Comparison of ENCODE assay signal across 1 cellular context in the genomic region with DNA sequence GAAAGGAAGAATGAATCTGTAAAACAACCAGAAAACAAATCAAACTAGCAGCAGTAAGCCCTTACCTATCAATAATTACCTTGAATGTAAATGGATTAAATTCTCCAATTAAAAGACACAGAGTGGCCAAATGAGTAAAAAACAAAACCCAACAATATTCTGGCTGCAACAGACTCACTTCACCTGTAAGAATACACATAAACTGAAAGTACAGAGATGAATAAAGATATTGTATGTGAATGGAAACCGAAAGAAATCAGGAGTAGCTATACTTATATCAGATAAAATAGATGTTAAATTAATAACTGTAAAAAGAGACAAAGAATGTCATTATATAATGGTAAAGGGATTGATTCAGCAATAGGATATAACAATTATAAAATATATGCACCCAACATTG.
TF ChIP-seq lines count a peak whose summit lies in the region.

No MANE protein-coding gene starts in this region.

TF ChIP-seq in SK-N-SH treated with all-trans-retinoic acid at 6 μM for 48 hours, 23 proteins besides CTCF, POLR2A, EP300 and RAD21:
- TF ChIP-seq PATZ1 (CRISPR knock-in tag; IDR thresholded peaks at IDR 0.05; ENCODE audit: borderline replicate concordance) (no peak), CSDC2 (CRISPR knock-in tag; IDR thresholded peaks at IDR 0.05) (no peak), RARB (CRISPR knock-in tag; IDR thresholded peaks at IDR 0.05) (no peak), ZNF565 (CRISPR knock-in tag; conservative IDR thresholded peaks at IDR 0.05; ENCODE audit: low read depth) (no peak), ISL1 (CRISPR knock-in tag; IDR thresholded peaks at IDR 0.05) (no peak), OSR1 (CRISPR knock-in tag; IDR thresholded peaks at IDR 0.05) (no peak), ARNTL (CRISPR knock-in tag; IDR thresholded peaks at IDR 0.05; ENCODE audit: borderline replicate concordance, low read depth) (no peak), ZFP30 (CRISPR knock-in tag; IDR thresholded peaks at IDR 0.05) (no peak), SNAI2 (CRISPR knock-in tag; IDR thresholded peaks at IDR 0.05) (no peak)
- TF ChIP-seq, protein P1, sequence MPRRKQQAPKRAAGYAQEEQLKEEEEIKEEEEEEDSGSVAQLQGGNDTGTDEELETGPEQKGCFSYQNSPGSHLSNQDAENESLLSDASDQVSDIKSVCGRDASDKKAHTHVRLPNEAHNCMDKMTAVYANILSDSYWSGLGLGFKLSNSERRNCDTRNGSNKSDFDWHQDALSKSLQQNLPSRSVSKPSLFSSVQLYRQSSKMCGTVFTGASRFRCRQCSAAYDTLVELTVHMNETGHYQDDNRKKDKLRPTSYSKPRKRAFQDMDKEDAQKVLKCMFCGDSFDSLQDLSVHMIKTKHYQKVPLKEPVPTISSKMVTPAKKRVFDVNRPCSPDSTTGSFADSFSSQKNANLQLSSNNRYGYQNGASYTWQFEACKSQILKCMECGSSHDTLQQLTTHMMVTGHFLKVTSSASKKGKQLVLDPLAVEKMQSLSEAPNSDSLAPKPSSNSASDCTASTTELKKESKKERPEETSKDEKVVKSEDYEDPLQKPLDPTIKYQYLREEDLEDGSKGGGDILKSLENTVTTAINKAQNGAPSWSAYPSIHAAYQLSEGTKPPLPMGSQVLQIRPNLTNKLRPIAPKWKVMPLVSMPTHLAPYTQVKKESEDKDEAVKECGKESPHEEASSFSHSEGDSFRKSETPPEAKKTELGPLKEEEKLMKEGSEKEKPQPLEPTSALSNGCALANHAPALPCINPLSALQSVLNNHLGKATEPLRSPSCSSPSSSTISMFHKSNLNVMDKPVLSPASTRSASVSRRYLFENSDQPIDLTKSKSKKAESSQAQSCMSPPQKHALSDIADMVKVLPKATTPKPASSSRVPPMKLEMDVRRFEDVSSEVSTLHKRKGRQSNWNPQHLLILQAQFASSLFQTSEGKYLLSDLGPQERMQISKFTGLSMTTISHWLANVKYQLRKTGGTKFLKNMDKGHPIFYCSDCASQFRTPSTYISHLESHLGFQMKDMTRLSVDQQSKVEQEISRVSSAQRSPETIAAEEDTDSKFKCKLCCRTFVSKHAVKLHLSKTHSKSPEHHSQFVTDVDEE (CRISPR knock-in tag; IDR thresholded peaks at IDR 0.05), result no peak
TF ChIP-seq in SK-N-SH treated with all-trans-retinoic acid at 6 μM for 48 hours: peak in this region for 0.
